ENCODE assay signal across 23 cellular contexts in genomic region chr11:24253237-24253760, GRCh38.
DNase-seq lines count a peak whose midpoint lies in the region; ATAC-seq and TF ChIP-seq lines count a peak whose summit lies in the region.
"Had no signal": no experiment of that assay in that cellular context is flagged by ENCODE, and none has a peak within 500 bp of the region (broad histone marks: within the 10 kb centered on the region; RNA-seq: fewer than 3 reads in every experiment).

No MANE protein-coding gene starts in this region.

- no peak overlapping the region for H3K9ac ChIP-seq in IMR-90 (ENCODE audit: low read depth, low read length)
- H3K9ac ChIP-seq in adipocyte (ENCODE audit: low read length) = no peak overlapping the region
- H3K9ac ChIP-seq in endocrine pancreas (ENCODE audit: control insufficient read depth, insufficient read depth, low read length) = no peak overlapping the region
- H3K9ac ChIP-seq: KMS-11, SK-N-SH had no signal

- no peak for TF ChIP-seq EP300 in suprapubic skin (IDR thresholded peaks at IDR 0.05)

- H3K23ac ChIP-seq in IMR-90 (ENCODE audit: low read depth, low read length) = no peak overlapping the region

- H3K4me3 ChIP-seq in IMR-90 (ENCODE audit: insufficient read depth, low read depth, low read length) (no peak overlapping the region), adipocyte (ENCODE audit: low read length) (no peak overlapping the region), endocrine pancreas (ENCODE audit: control insufficient read depth, insufficient read depth, low read length) (peak overlapping the region; percentile 62), suprapubic skin (no peak overlapping the region)

- H2BK15ac ChIP-seq in IMR-90 (ENCODE audit: low read depth, low read length) = no peak overlapping the region

- WGBS in IMR-90 (ENCODE audit: extremely low coverage in 2 of 2, insufficient read length in 1 of 2), 2 experiments = no CpG with 5 or more reads among the region's 1 CpG
- WGBS in suprapubic skin = 80% methylated on average over 1 of the region's 1 CpG

- H3K9me1 ChIP-seq in IMR-90 (ENCODE audit: insufficient read depth, low read length) = no peaks in the 10 kb centered on the region

- intact Hi-C loops in IMR-90 (cut with micrococcal nuclease) = no loop called here

- ATAC-seq in IMR-90 (ENCODE audit: low read depth) = peak; percentile 76
- ATAC-seq in GM18870 (IDR thresholded peaks at IDR 0.05; ENCODE audit: unreplicated experiment) = no peak

- H2AK5ac ChIP-seq in IMR-90 (ENCODE audit: low read depth, low read length) = no peak overlapping the region

- H4K5ac ChIP-seq in IMR-90 (ENCODE audit: low read depth, low read length) = no peak overlapping the region

- no peak overlapping the region for H4K8ac ChIP-seq in IMR-90 (ENCODE audit: low read depth in 2 of 2, low read length in 2 of 2)

- DNase-seq in IMR-90 = peak; percentile 18
- DNase-seq in adipocyte (ENCODE audit: low read depth) = peak; percentile 60
- DNase-seq in left kidney (ENCODE audit: low read depth, low spot score) = peak; percentile 41
- no peak for DNase-seq in suprapubic skin (ENCODE audit: low spot score in 2 of 2)
- no peak for DNase-seq in DMS153 (lab: John Stamatoyannopoulos, UW)
- no peak for DNase-seq in NCI-H1417 treated with DMSO at 0.1 percent for 48 hours (lab: John Stamatoyannopoulos, UW)
- DNase-seq: 8988T; ACHN; BE2C; CD8-positive, alpha-beta memory T cell; DMS 273 treated with DMSO at 0.1 percent for 48 hours; DMS79 treated with DMSO at 0.1 percent for 48 hours; HCEC 1CT; NCI-H1092; NCI-H1436 treated with DMSO at 0.1 percent for 48 hours; NCI-H187 treated with DMSO at 0.1 percent for 48 hours; NCI-H524 treated with DMSO at 0.1 percent for 48 hours; SIG-M5; SK-N-SH; SW 1271 had no signal

- no TSS peak for BruUV-seq in IMR-90 (replicated peaks; lab: Mats Ljungman, UMichigan)

- no peak overlapping the region for H3K18ac ChIP-seq in IMR-90 (ENCODE audit: low read depth, low read length)

- no peak for TF ChIP-seq POLR2A in IMR-90 (IDR thresholded peaks at IDR 0.05; ENCODE audit: low read depth, low read length)
- TF ChIP-seq POLR2A in suprapubic skin (IDR thresholded peaks at IDR 0.05) = no peak

- H3K79me1 ChIP-seq in IMR-90 (ENCODE audit: low read depth in 1 of 2, low read length in 2 of 2) = no peaks in the 10 kb centered on the region

- no peaks in the 10 kb centered on the region for H3K9me3 ChIP-seq in IMR-90 (ENCODE audit: control insufficient read depth, insufficient read depth, low read length)
- no peaks in the 10 kb centered on the region for H3K9me3 ChIP-seq in adipocyte (ENCODE audit: control insufficient read depth, low read length)
- no peaks in the 10 kb centered on the region for H3K9me3 ChIP-seq in endocrine pancreas (ENCODE audit: control insufficient read depth, low read length)
- no peaks in the 10 kb centered on the region for H3K9me3 ChIP-seq in suprapubic skin
- H3K9me3 ChIP-seq: BE2C, SK-N-SH had no signal

- TF ChIP-seq CTCF in IMR-90 (conservative IDR thresholded peaks at IDR 0.05; ENCODE audit: low read depth, low read length) (no peak), suprapubic skin (IDR thresholded peaks at IDR 0.05) (no peak)

- H2AK9ac ChIP-seq in IMR-90 (replicated peaks; ENCODE audit: low read depth, low read length, poor library complexity) = no peak overlapping the region

- H4K20me1 ChIP-seq in IMR-90 (ENCODE audit: insufficient read depth, low read length) = no peaks in the 10 kb centered on the region

- no peak overlapping the region for H3K4ac ChIP-seq in IMR-90 (ENCODE audit: low read depth, low read length)

- in situ Hi-C loops in IMR-90 (cut with MboI; ENCODE audit: low sequenced_read_pairs) = no loop called here

- H2BK5ac ChIP-seq in IMR-90 (ENCODE audit: low read depth, low read length, poor library complexity, severe bottlenecking) = no peak overlapping the region

- CTCF ChIA-PET in IMR-90 (lab: Yijun Ruan, JAX) = interaction anchor here (1.3 kb wide), 1 partner anchor 17 kb away, joined by 4 read pairs; no protein-coding TSS in a partner anchor

- H3K27ac ChIP-seq in IMR-90 (ENCODE audit: insufficient read depth, low read length) = no peak overlapping the region
- H3K27ac ChIP-seq in suprapubic skin = no peak overlapping the region
- H3K27ac ChIP-seq: KMS-11 had no signal

- 0 out of 2 replicates have a peak overlapping the region, but pooled peaks have one; percentile 10 for H3K14ac ChIP-seq in IMR-90 (replicated peaks; ENCODE audit: low read depth, low read length)

- no peak overlapping the region for H4K91ac ChIP-seq in IMR-90 (ENCODE audit: insufficient read depth, low read depth, low read length)

- H2AFZ ChIP-seq in IMR-90 (replicated peaks; ENCODE audit: low read length, poor library complexity) = no peak overlapping the region

- TF ChIP-seq RAD21 in IMR-90 (IDR thresholded peaks at IDR 0.05; ENCODE audit: low read length) = no peak

- H3K27me3 ChIP-seq in IMR-90 (ENCODE audit: control insufficient read depth, insufficient read depth, low read length) = no peaks in the 10 kb centered on the region
- H3K27me3 ChIP-seq in adipocyte (replicated peaks; ENCODE audit: control insufficient read depth, insufficient read depth, low read length) = no peaks in the 10 kb centered on the region
- H3K27me3 ChIP-seq in endocrine pancreas (ENCODE audit: control insufficient read depth, insufficient read depth, low read length) = no peaks in the 10 kb centered on the region
- no peaks in the 10 kb centered on the region for H3K27me3 ChIP-seq in suprapubic skin
- H3K27me3 ChIP-seq: BE2C had no signal

- no peak overlapping the region for H2BK20ac ChIP-seq in IMR-90 (ENCODE audit: low read depth, low read length)

- dilution Hi-C loops in IMR-90 (cut with HindIII; ENCODE audit: low sequenced_read_pairs, unreplicated experiment) = no loop called here

- H3K4me2 ChIP-seq in IMR-90 (ENCODE audit: low read depth, low read length) = no peak overlapping the region; the same call in 1 of the 2 replicates
- H3K4me2 ChIP-seq: KMS-11, SK-N-SH had no signal

- no peak overlapping the region for H3K56ac ChIP-seq in IMR-90 (ENCODE audit: extremely low read depth, insufficient read depth, low read length)

- no peaks in the 10 kb centered on the region for H3K4me1 ChIP-seq in IMR-90 (ENCODE audit: control insufficient read depth, insufficient read depth, low read length)
- no peaks in the 10 kb centered on the region for H3K4me1 ChIP-seq in adipocyte (ENCODE audit: control insufficient read depth, insufficient read depth, low read length)
- peaks cover 19% of the 10 kb centered on the region for H3K4me1 ChIP-seq in endocrine pancreas (ENCODE audit: control insufficient read depth, insufficient read depth, low read length)
- H3K4me1 ChIP-seq in suprapubic skin = no peaks in the 10 kb centered on the region
- H3K4me1 ChIP-seq: BE2C had no signal

- H2BK120ac ChIP-seq in IMR-90 (ENCODE audit: low read depth, low read length) = no peak overlapping the region

- no peaks in the 10 kb centered on the region for H3K36me3 ChIP-seq in IMR-90 (ENCODE audit: control insufficient read depth, insufficient read depth, low read length)
- no peaks in the 10 kb centered on the region for H3K36me3 ChIP-seq in adipocyte (ENCODE audit: control insufficient read depth, insufficient read depth, low read length, severe bottlenecking)
- H3K36me3 ChIP-seq in endocrine pancreas (ENCODE audit: control insufficient read depth, insufficient read depth, low read length) = no peaks in the 10 kb centered on the region
- H3K36me3 ChIP-seq in suprapubic skin = no peaks in the 10 kb centered on the region
- H3K36me3 ChIP-seq: BE2C had no signal

- POLR2A ChIA-PET in IMR-90 (lab: Charles Lee; ENCODE audit: unreplicated experiment) = no interaction called here

TF ChIP-seq in IMR-90, 13 proteins besides CTCF, POLR2A, EP300 and RAD21:
- TF ChIP-seq RCOR1 (IDR thresholded peaks at IDR 0.05; ENCODE audit: insufficient replicate concordance, low read length) (no peak), CEBPB (IDR thresholded peaks at IDR 0.05; ENCODE audit: low read depth, low read length) (no peak), FOS (IDR thresholded peaks at IDR 0.05; ENCODE audit: low read depth, low read length) (no peak)

Comparison
In these comparisons a context has a peak if more than half of its experiments do, and no peak if none do; other contexts are left out.
1. DNase-seq: peak in IMR-90 (single experiment), adipocyte (single experiment) and left kidney (single experiment); none in suprapubic skin (0 of 2), DMS153 (single experiment) and NCI-H1417 treated with DMSO at 0.1 percent for 48 hours (single experiment).